In the genomic region with DNA sequence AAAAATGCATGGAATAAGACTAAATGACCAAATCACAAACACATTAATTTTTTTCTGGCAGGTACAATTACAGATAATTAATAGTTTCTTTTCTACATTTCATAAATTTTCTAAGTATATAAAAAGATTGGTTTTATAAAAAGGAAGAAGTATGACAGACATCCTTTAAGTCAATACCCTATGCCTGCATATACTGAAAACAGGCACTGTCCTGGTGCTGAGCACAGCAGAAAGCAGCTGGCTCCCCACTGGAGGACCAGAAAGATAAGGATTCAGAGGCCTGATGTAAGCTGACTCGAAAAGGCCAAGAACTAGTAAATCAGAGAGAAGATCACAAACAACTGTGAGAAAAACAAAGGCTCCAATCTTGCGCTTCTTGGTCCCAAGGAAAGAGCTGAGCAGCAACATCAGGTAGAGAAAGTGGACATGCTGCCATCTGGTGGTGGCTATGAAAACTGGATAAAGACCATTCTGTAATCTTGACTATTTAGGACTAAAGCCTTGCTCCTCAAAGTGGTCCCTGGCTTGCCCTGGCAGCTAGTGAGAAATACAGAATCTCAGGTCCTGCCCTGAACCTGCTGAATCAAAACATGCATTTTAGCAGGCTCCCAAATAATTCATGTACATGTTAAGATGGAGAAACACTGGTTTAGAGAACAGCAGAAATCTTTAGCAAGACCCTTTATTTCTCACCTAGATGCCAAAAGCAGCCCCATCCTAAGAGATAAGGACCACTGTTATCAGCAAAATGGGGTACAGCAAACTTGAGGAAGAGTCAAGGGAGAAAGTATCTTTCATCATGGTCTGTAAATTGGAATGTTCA, we compare ENCODE assay signal across 8 cellular contexts.
A peak's percentile ranks its signal among the peaks of the same experiment; 100 is the strongest.
DNase-seq lines count a peak whose midpoint lies in the region; ATAC-seq and TF ChIP-seq lines count a peak whose summit lies in the region.

No MANE protein-coding gene starts in this region.

- no peak overlapping the region for H3K27ac Mint-ChIP-seq in CD14-positive monocyte
- no peak overlapping the region for H3K27ac Mint-ChIP-seq in activated CD4-positive, alpha-beta T cell treated with anti-CD3 and anti-CD28 coated beads, Interleukin-2, amount 10 ng/mL, durations not matched to agents 7 days and 5 days
- H3K27ac Mint-ChIP-seq in memory B cell, result peak overlapping the region; percentile 74
- H3K27ac Mint-ChIP-seq in stimulated activated effector memory CD8-positive, alpha-beta T cell treated with anti-CD3 and anti-CD28 coated beads, Interleukin-12 subunit alpha, Interleukin-12 subunit beta, amount 100 ng/mL, for 72 hours, result no peak overlapping the region

- H3K27me3 Mint-ChIP-seq in CD14-positive monocyte (ENCODE audit: low read depth in 3 of 3), result no peaks in the 10 kb centered on the region
- no peaks in the 10 kb centered on the region for H3K27me3 Mint-ChIP-seq in activated CD4-positive, alpha-beta T cell treated with anti-CD3 and anti-CD28 coated beads, Interleukin-2, amount 10 ng/mL, durations not matched to agents 7 days and 5 days
- H3K27me3 Mint-ChIP-seq in memory B cell, result no peaks in the 10 kb centered on the region

- intact Hi-C loops in CD14-positive monocyte (cut with micrococcal nuclease), result loop anchor here (2.0 kb wide), 1 partner anchor 140 kb away; no protein-coding TSS in a partner anchor

- H3K4me1 Mint-ChIP-seq in CD14-positive monocyte (peaks cover 7% of the 10 kb centered on the region), memory B cell (peaks cover 22% of the 10 kb centered on the region)
- H3K4me1 Mint-ChIP-seq in activated CD4-positive, alpha-beta T cell treated with anti-CD3 and anti-CD28 coated beads, Interleukin-2, amount 10 ng/mL, durations not matched to agents 7 days and 5 days, result peaks cover 22% of the 10 kb centered on the region
- peaks cover 39% of the 10 kb centered on the region for H3K4me1 Mint-ChIP-seq in stimulated activated effector memory CD8-positive, alpha-beta T cell treated with anti-CD3 and anti-CD28 coated beads, Interleukin-12 subunit alpha, Interleukin-12 subunit beta, amount 100 ng/mL, for 72 hours

- ATAC-seq in GM18909 (IDR thresholded peaks at IDR 0.05; ENCODE audit: poor library complexity, unreplicated experiment) (peak; percentile 96), HG03135 (IDR thresholded peaks at IDR 0.05; ENCODE audit: unreplicated experiment) (peak; percentile 91), memory B cell (ENCODE audit: low read depth) (peak; percentile 86)
- peak; percentile 82 for ATAC-seq in stimulated activated effector memory CD8-positive, alpha-beta T cell treated with anti-CD3 and anti-CD28 coated beads, Interleukin-12 subunit alpha, Interleukin-12 subunit beta, amount 100 ng/mL, for 72 hours

- H3K4me3 Mint-ChIP-seq in CD14-positive monocyte, result no peak overlapping the region
- no peak overlapping the region for H3K4me3 Mint-ChIP-seq in activated CD4-positive, alpha-beta T cell treated with anti-CD3 and anti-CD28 coated beads, Interleukin-2, amount 10 ng/mL, durations not matched to agents 7 days and 5 days
- no peak overlapping the region for H3K4me3 Mint-ChIP-seq in memory B cell
- H3K4me3 Mint-ChIP-seq in stimulated activated effector memory CD8-positive, alpha-beta T cell treated with anti-CD3 and anti-CD28 coated beads, Interleukin-12 subunit alpha, Interleukin-12 subunit beta, amount 100 ng/mL, for 72 hours, result no peak overlapping the region

- CTCF ChIA-PET in activated CD4-positive, alpha-beta T cell treated with anti-CD3 and anti-CD28 coated beads, Interleukin-2, amount 10 ng/mL, durations not matched to agents 7 days and 5 days (lab: Charles Lee), result interaction anchor here (0.6 to 2.3 kb wide), 7 partner anchors 8 to 158 kb away, joined by 3 to 9 read pairs (median 3); no protein-coding TSS in a partner anchor

- TF ChIP-seq CTCF in CD14-positive monocyte (IDR thresholded peaks at IDR 0.05), result peak; percentile 92

- POLR2A ChIA-PET in activated CD4-positive, alpha-beta T cell treated with anti-CD3 and anti-CD28 coated beads, Interleukin-2, amount 10 ng/mL, durations not matched to agents 7 days and 5 days (lab: Charles Lee), result interaction anchor here (0.6 kb wide), 1 partner anchor 1381 kb away, joined by 3 read pairs; no protein-coding TSS in a partner anchor

- H3K36me3 Mint-ChIP-seq in CD14-positive monocyte, result peaks cover 3 to 18% of the 10 kb centered on the region in 2 donors
- H3K36me3 Mint-ChIP-seq in activated CD4-positive, alpha-beta T cell treated with anti-CD3 and anti-CD28 coated beads, Interleukin-2, amount 10 ng/mL, durations not matched to agents 7 days and 5 days (ENCODE audit: low read depth), result peaks cover 48% of the 10 kb centered on the region
- H3K36me3 Mint-ChIP-seq in memory B cell, result peaks cover 23% of the 10 kb centered on the region
- H3K36me3 Mint-ChIP-seq in stimulated activated effector memory CD8-positive, alpha-beta T cell treated with anti-CD3 and anti-CD28 coated beads, Interleukin-12 subunit alpha, Interleukin-12 subunit beta, amount 100 ng/mL, for 72 hours, result peaks cover 13% of the 10 kb centered on the region

- H3K9me3 Mint-ChIP-seq in CD14-positive monocyte (no peaks in the 10 kb centered on the region), memory B cell (no peaks in the 10 kb centered on the region)
- H3K9me3 Mint-ChIP-seq in activated CD4-positive, alpha-beta T cell treated with anti-CD3 and anti-CD28 coated beads, Interleukin-2, amount 10 ng/mL, durations not matched to agents 7 days and 5 days, result peaks cover 2% of the 10 kb centered on the region
- no peaks in the 10 kb centered on the region for H3K9me3 Mint-ChIP-seq in stimulated activated effector memory CD8-positive, alpha-beta T cell treated with anti-CD3 and anti-CD28 coated beads, Interleukin-12 subunit alpha, Interleukin-12 subunit beta, amount 100 ng/mL, for 72 hours

- DNase-seq in CD14-positive monocyte (ENCODE audit: low spot score), result no peak
- DNase-seq in NCI-H446 (lab: John Stamatoyannopoulos, UW), result peak; percentile 8 to 57
- peak; percentile 57 for DNase-seq in activated CD4-positive, alpha-beta T cell treated with anti-CD3 and anti-CD28 coated beads, Interleukin-2, amount 10 ng/mL, durations not matched to agents 7 days and 5 days
- peak; percentile 28 for DNase-seq in effector CD4-positive, alpha-beta T cell
- peak; percentile 44 to 58 for DNase-seq in memory B cell (ENCODE audit: low spot score in 2 of 2)
- DNase-seq in stimulated activated effector memory CD8-positive, alpha-beta T cell treated with anti-CD3 and anti-CD28 coated beads, Interleukin-12 subunit alpha, Interleukin-12 subunit beta, amount 100 ng/mL, for 72 hours (ENCODE audit: low spot score in 2 of 2), result peak; percentile 32 to 68
